In genomic region chr11:34356918-34357645, GRCh38 we compare ENCODE assay signal across 7 cellular contexts. TPM values are rescaled to one million over a fixed set of nuclear protein-coding genes. Genes with fewer than 3 reads are reported as not detected.
DNase-seq lines count a peak whose midpoint lies in the region; ATAC-seq, FAIRE-seq and TF ChIP-seq lines count a peak whose summit lies in the region.

No MANE protein-coding gene starts in this region.

- no peaks in the 10 kb centered on the region for H3K9me3 ChIP-seq in RWPE2 (ENCODE audit: severe bottlenecking)
- H3K9me3 ChIP-seq in osteoblast (ENCODE audit: low read depth, low read length) = no peaks in the 10 kb centered on the region
- no peaks in the 10 kb centered on the region for H3K9me3 ChIP-seq in uterus

- TF ChIP-seq POLR2A in GM12891 (IDR thresholded peaks at IDR 0.05; ENCODE audit: low read depth, low read length) (no peak), uterus (IDR thresholded peaks at IDR 0.05) (peak in 1 of 2 donors; percentile 20)

- H4K20me1 ChIP-seq in osteoblast (ENCODE audit: insufficient read depth, low read length) = peaks cover 16% of the 10 kb centered on the region

- ATAC-seq in HG03097 (IDR thresholded peaks at IDR 0.05; ENCODE audit: low FRiP score, unreplicated experiment) = peak; percentile 7
- ATAC-seq in RWPE2 (ENCODE audit: low read depth) = peak; percentile 36

- TF ChIP-seq CTCF in RWPE2 (IDR thresholded peaks at IDR 0.05; ENCODE audit: poor library complexity, severe bottlenecking) (peak; percentile 12), osteoblast (IDR thresholded peaks at IDR 0.05; ENCODE audit: extremely low read depth, low read depth, low read length) (no peak), uterus (IDR thresholded peaks at IDR 0.05) (peak in 2 of 4 experiments; percentile 3 to 22)

- H3K79me2 ChIP-seq in osteoblast (ENCODE audit: insufficient read depth, low read length) = peaks cover 12% of the 10 kb centered on the region

- H3K27me3 ChIP-seq in RWPE2 (ENCODE audit: insufficient read depth, poor library complexity, severe bottlenecking) (no peaks in the 10 kb centered on the region), osteoblast (ENCODE audit: insufficient read depth, low read length) (peaks cover 23% of the 10 kb centered on the region), uterus (no peaks in the 10 kb centered on the region)

- H3K4me2 ChIP-seq in osteoblast (ENCODE audit: insufficient read depth, low read length) = peak overlapping the region; percentile 82

- peak overlapping the region; percentile 46 for H3K4me3 ChIP-seq in RWPE2 (ENCODE audit: severe bottlenecking)
- H3K4me3 ChIP-seq in osteoblast (ENCODE audit: insufficient read depth, low read length) = peak overlapping the region; percentile 75
- H3K4me3 ChIP-seq in uterus = peak overlapping the region; percentile 59 to 73

- H2AFZ ChIP-seq in osteoblast (ENCODE audit: low read length) = peak overlapping the region; percentile 81

- intact Hi-C loops in head of caudate nucleus (cut with DNase I) (loop anchor here (5.0 kb wide), 2 partner anchors 90 to 250 kb away; partner anchors contain the start of gene NAT10), uterus (cut with DNase I; ENCODE audit: low total_unique reads) (loop anchor here (5.0 kb wide), 2 partner anchors 185 to 360 kb away; no protein-coding TSS in a partner anchor)

- H3K27ac ChIP-seq in RWPE2 (ENCODE audit: poor library complexity, severe bottlenecking) = peak overlapping the region; percentile 67
- no peak overlapping the region for H3K27ac ChIP-seq in osteoblast (ENCODE audit: low read depth, low read length)
- H3K27ac ChIP-seq in uterus = peak overlapping the region; percentile 77 to 82

- FAIRE-seq in GM12891 (lab: Jason Lieb, UNC) = no peak

- DNase-seq in GM12891 (ENCODE audit: insufficient read length, low spot score) (peak; percentile 37), RWPE2 (ENCODE audit: low spot score) (peak; percentile 75), head of caudate nucleus (peak; percentile 19 to 79 (median 56)), osteoblast (ENCODE audit: insufficient read length, low spot score, missing footprints) (peak; percentile 85), uterus (peak; percentile 59 to 60)
- DNase-seq in activated naive CD4-positive, alpha-beta T cell treated with anti-CD3 and anti-CD28 coated beads, Interleukin-2, amount 50 U/mL, for 16 hours = peak; percentile 60

- H3K4me1 ChIP-seq in RWPE2 (ENCODE audit: insufficient read depth, poor library complexity, severe bottlenecking) = no peaks in the 10 kb centered on the region
- H3K4me1 ChIP-seq in osteoblast (ENCODE audit: insufficient read depth, low read length) = peaks cover 15% of the 10 kb centered on the region
- H3K4me1 ChIP-seq in uterus = peaks cover 0 to 16% of the 10 kb centered on the region in 2 donors

- H3K36me3 ChIP-seq in RWPE2 (ENCODE audit: low read depth) (no peaks in the 10 kb centered on the region), osteoblast (ENCODE audit: insufficient read depth, low read length) (no peaks in the 10 kb centered on the region), uterus (no peaks in the 10 kb centered on the region)

TF ChIP-seq in GM12891, 5 proteins besides CTCF, POLR2A, EP300 and RAD21:
- no peak for TF ChIP-seq SPI1 (IDR thresholded peaks at IDR 0.05; ENCODE audit: low read depth, low read length)
TF ChIP-seq in GM12891: peak in this region for 0.

RNA-seq across cellular contexts. Expression of gene ABTB2, which starts 0.7 kb away (rescaled TPM):
- polyA plus RNA-seq in GM12891 (2012; ENCODE audit: low read depth, missing spikeins) = 1.4 TPM
- total RNA-seq in osteoblast (5.1 and 5.9 TPM in 2 replicates), uterus (1 to 10 TPM; 2.9 to 8.2 (median 6.6) TPM)
